10 cellular contexts compared by ENCODE assay signal in genomic region chr1:156148236-156148635, GRCh38. TPM values are rescaled to one million over a fixed set of nuclear protein-coding genes. Genes with fewer than 3 reads are reported as not detected.
DNase-seq lines count a peak whose midpoint lies in the region; ATAC-seq and TF ChIP-seq lines count a peak whose summit lies in the region.
"Had no signal": no experiment of that assay in that cellular context is flagged by ENCODE, and none has a peak within 500 bp of the region (broad histone marks: within the 10 kb centered on the region; RNA-seq: fewer than 3 reads in every experiment).

No MANE protein-coding gene starts in this region.

- no peak overlapping the region for H3K9ac ChIP-seq in neural progenitor cell

- POLR2A ChIA-PET in activated naive CD8-positive, alpha-beta T cell treated with anti-CD3 and anti-CD28 coated beads, Interleukin-2, amount 10 ng/mL, durations not matched to agents 7 days and 5 days (lab: Charles Lee) = interaction anchor here (0.7 to 6.0 kb wide), 9 partner anchors 12 to 134 kb away, joined by 3 to 79 read pairs (median 8); partner anchors contain the start of genes PMF1, SLC25A44 and SMG5

- no peaks in the 10 kb centered on the region for H3K9me3 ChIP-seq in neural progenitor cell (ENCODE audit: low read depth)

- no peaks in the 10 kb centered on the region for H3K79me2 ChIP-seq in neural progenitor cell (ENCODE audit: low read depth)

- peaks cover 45% of the 10 kb centered on the region for H3K4me1 Mint-ChIP-seq in activated naive CD8-positive, alpha-beta T cell treated with anti-CD3 and anti-CD28 coated beads, Interleukin-2, amount 10 ng/mL, durations not matched to agents 7 days and 5 days
- H3K4me1 Mint-ChIP-seq in neural progenitor cell = peaks cover 57% of the 10 kb centered on the region

- H4K20me1 ChIP-seq in neural progenitor cell (ENCODE audit: low read depth) = no peaks in the 10 kb centered on the region

- H3K36me3 Mint-ChIP-seq in activated naive CD8-positive, alpha-beta T cell treated with anti-CD3 and anti-CD28 coated beads, Interleukin-2, amount 10 ng/mL, durations not matched to agents 7 days and 5 days = no peaks in the 10 kb centered on the region
- no peaks in the 10 kb centered on the region for H3K36me3 Mint-ChIP-seq in neural progenitor cell

- no peaks in the 10 kb centered on the region for H3K9me3 Mint-ChIP-seq in activated naive CD8-positive, alpha-beta T cell treated with anti-CD3 and anti-CD28 coated beads, Interleukin-2, amount 10 ng/mL, durations not matched to agents 7 days and 5 days
- no peaks in the 10 kb centered on the region for H3K9me3 Mint-ChIP-seq in neural progenitor cell

- no peak overlapping the region for H3K27ac ChIP-seq in neural progenitor cell
- H3K27ac ChIP-seq: 22Rv1 had no signal

- ATAC-seq in activated naive CD8-positive, alpha-beta T cell treated with anti-CD3 and anti-CD28 coated beads, Interleukin-2, amount 10 ng/mL, durations not matched to agents 7 days and 5 days (ENCODE audit: low read depth) = peak; percentile 16
- ATAC-seq in omental fat pad (ENCODE audit: low FRiP score) = no peak

- H2AFZ ChIP-seq in neural progenitor cell (replicated peaks) = no peak overlapping the region

- H3K4me1 ChIP-seq in neural progenitor cell = peaks cover 40% of the 10 kb centered on the region

- peak overlapping the region; percentile 89 for H3K27ac Mint-ChIP-seq in activated naive CD8-positive, alpha-beta T cell treated with anti-CD3 and anti-CD28 coated beads, Interleukin-2, amount 10 ng/mL, durations not matched to agents 7 days and 5 days
- H3K27ac Mint-ChIP-seq in neural progenitor cell = no peak overlapping the region

- no peaks in the 10 kb centered on the region for H3K36me3 ChIP-seq in neural progenitor cell

- peak overlapping the region; percentile 53 for H3K4me3 Mint-ChIP-seq in activated naive CD8-positive, alpha-beta T cell treated with anti-CD3 and anti-CD28 coated beads, Interleukin-2, amount 10 ng/mL, durations not matched to agents 7 days and 5 days
- peak overlapping the region; percentile 22 for H3K4me3 Mint-ChIP-seq in neural progenitor cell

- peaks cover 17% of the 10 kb centered on the region for H3F3A ChIP-seq in neural progenitor cell (ENCODE audit: low read depth)

- no peak for TF ChIP-seq POLR2A in NB4 (IDR thresholded peaks at IDR 0.05; ENCODE audit: extremely low read depth, insufficient read length)

- peaks cover 6% of the 10 kb centered on the region for H3K27me3 ChIP-seq in neural progenitor cell

- H3K4me3 ChIP-seq in NB4 (ENCODE audit: low read depth, low read length) = no peak overlapping the region
- no peak overlapping the region for H3K4me3 ChIP-seq in neural progenitor cell

- H3K27me3 Mint-ChIP-seq in activated naive CD8-positive, alpha-beta T cell treated with anti-CD3 and anti-CD28 coated beads, Interleukin-2, amount 10 ng/mL, durations not matched to agents 7 days and 5 days = peaks cover 2% of the 10 kb centered on the region
- H3K27me3 Mint-ChIP-seq in neural progenitor cell (ENCODE audit: insufficient read depth, low read depth) = peaks cover 11% of the 10 kb centered on the region

- DNase-seq in SIG-M5 treated with dmso at 0.1 percent for 504 hours (lab: John Stamatoyannopoulos, UW; ENCODE audit: unreplicated experiment) (peak; percentile 87), SIG-M5 (lab: John Stamatoyannopoulos, UW) (no peak), NB4 (ENCODE audit: low read depth) (peak; percentile 78), neural progenitor cell (ENCODE audit: low spot score) (no peak), omental fat pad (ENCODE audit: low spot score) (no peak), NCI-H2029 (lab: John Stamatoyannopoulos, UW) (no peak), NCI-H1694 treated with DMSO at 0.1 percent for 48 hours (lab: John Stamatoyannopoulos, UW) (no peak)
- DNase-seq in activated naive CD8-positive, alpha-beta T cell treated with anti-CD3 and anti-CD28 coated beads, Interleukin-2, amount 10 ng/mL, durations not matched to agents 7 days and 5 days = no peak
- DNase-seq: NCI-H1105 had no signal

- no peak overlapping the region for H3K4me2 ChIP-seq in neural progenitor cell

- no peak for TF ChIP-seq CTCF in NB4 (IDR thresholded peaks at IDR 0.05; ENCODE audit: low read depth, low read length)
- no peak for TF ChIP-seq CTCF in neural progenitor cell (IDR thresholded peaks at IDR 0.05)
- TF ChIP-seq CTCF in omental fat pad (IDR thresholded peaks at IDR 0.05) = no peak

RNA-seq across cellular contexts. Expression of gene SEMA4A, which starts 5.1 kb away (rescaled TPM):
- 10 to 100 TPM in 1 of 2 experiments, 1 to 10 TPM in 1; 9.8 to 10.2 TPM for total RNA-seq in activated naive CD8-positive, alpha-beta T cell treated with anti-CD3 and anti-CD28 coated beads, Interleukin-2, amount 10 ng/mL, durations not matched to agents 7 days and 5 days
- 0.69 and 1.8 TPM in 2 replicates for total RNA-seq in neural progenitor cell (ENCODE audit: low replicate concordance)
- total RNA-seq in omental fat pad = 10 to 100 TPM in 3 of 4 donors, 1 to 10 TPM in 1; 4.1 to 99.1 (median 24.6) TPM

RNA-seq across cellular contexts. Expression of gene LMNA, which starts 33.7 kb away (rescaled TPM):
- 10 to 100 TPM; 11.7 to 13.0 TPM for total RNA-seq in activated naive CD8-positive, alpha-beta T cell treated with anti-CD3 and anti-CD28 coated beads, Interleukin-2, amount 10 ng/mL, durations not matched to agents 7 days and 5 days
- total RNA-seq in neural progenitor cell (ENCODE audit: low replicate concordance) (20.5 and 35.8 TPM in 2 replicates), omental fat pad (1,000 to 10,000 TPM in 1 of 4 donors, 100 to 1,000 TPM in 3; 288 to 1,820 (median 589) TPM)

RNA-seq across cellular contexts. Expression of gene SLC25A44, which starts 45.7 kb away (rescaled TPM):
- 10 to 100 TPM; 30.9 to 35.3 TPM for total RNA-seq in activated naive CD8-positive, alpha-beta T cell treated with anti-CD3 and anti-CD28 coated beads, Interleukin-2, amount 10 ng/mL, durations not matched to agents 7 days and 5 days
- total RNA-seq in neural progenitor cell (ENCODE audit: low replicate concordance) (4.6 and 9.4 TPM in 2 replicates), omental fat pad (10 to 100 TPM; 19.1 to 89.8 (median 36.3) TPM)

Comparison
In these comparisons a context has a peak if more than half of its experiments do, and no peak if none do; other contexts are left out.
1. DNase-seq: peak in SIG-M5 treated with dmso at 0.1 percent for 504 hours (single experiment) and NB4 (single experiment); none in SIG-M5 (single experiment), activated naive CD8-positive, alpha-beta T cell treated with anti-CD3 and anti-CD28 coated beads, Interleukin-2, amount 10 ng/mL, durations not matched to agents 7 days and 5 days (single experiment), neural progenitor cell (single experiment), omental fat pad (single experiment), NCI-H2029 (single experiment) and NCI-H1694 treated with DMSO at 0.1 percent for 48 hours (single experiment).